ENCODE assay signal across 16 cellular contexts in the genomic region with DNA sequence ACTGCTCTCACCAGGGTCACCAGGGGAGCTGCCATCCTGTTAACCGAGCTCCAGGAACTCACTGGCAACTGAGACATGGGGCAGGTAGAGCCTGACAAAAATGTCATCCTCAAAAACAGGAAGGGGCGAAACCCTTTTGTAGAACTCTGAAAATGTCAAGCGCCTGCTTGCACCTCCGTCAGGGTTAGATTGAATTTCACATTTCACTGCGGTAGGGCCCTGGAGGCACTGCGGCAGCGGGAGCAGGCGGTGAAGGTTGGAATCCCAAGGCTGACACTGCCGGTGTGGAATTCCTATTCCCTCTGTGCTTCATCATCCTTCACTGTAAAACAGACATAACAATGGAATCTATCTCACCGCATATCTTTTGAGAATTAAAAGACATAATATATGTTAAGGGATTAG.
A peak's percentile ranks its signal among the peaks of the same experiment; 100 is the strongest.
DNase-seq lines count a peak whose midpoint lies in the region; ATAC-seq, FAIRE-seq and TF ChIP-seq lines count a peak whose summit lies in the region.
"Had no signal": no experiment of that assay in that cellular context is flagged by ENCODE, and none has a peak within 500 bp of the region (broad histone marks: within the 10 kb centered on the region; RNA-seq: fewer than 3 reads in every experiment).

No MANE protein-coding gene starts in this region.

- no TSS peak for BruUV-seq in mammary epithelial cell (replicated peaks; lab: Mats Ljungman, UMichigan)

- H3K9me3 Mint-ChIP-seq in mesothelial cell of epicardium = no peaks in the 10 kb centered on the region
- H3K9me3 Mint-ChIP-seq: CD8-positive, alpha-beta T cell; T-cell; type B pancreatic cell had no signal

- no peak overlapping the region for H3K4me3 Mint-ChIP-seq in mesothelial cell of epicardium
- H3K4me3 Mint-ChIP-seq: CD8-positive, alpha-beta T cell; type B pancreatic cell had no signal

- H3K79me2 ChIP-seq in mammary epithelial cell (ENCODE audit: insufficient read depth, low read length) = no peaks in the 10 kb centered on the region

- peak overlapping the region; percentile 13 for H3K27ac Mint-ChIP-seq in mesothelial cell of epicardium
- H3K27ac Mint-ChIP-seq: CD8-positive, alpha-beta T cell; type B pancreatic cell had no signal

- intact Hi-C loops in mammary epithelial cell (cut with micrococcal nuclease) (no loop called here), breast epithelium (cut with DNase I; ENCODE audit: low total_unique reads) (no loop called here)

- no peaks in the 10 kb centered on the region for H3K36me3 Mint-ChIP-seq in mesothelial cell of epicardium
- H3K36me3 Mint-ChIP-seq: CD8-positive, alpha-beta T cell; T-cell; type B pancreatic cell had no signal

- H3K9me3 ChIP-seq in mammary epithelial cell (replicated peaks; ENCODE audit: insufficient read depth, low read length) (peaks cover 3% of the 10 kb centered on the region), breast epithelium (no peaks in the 10 kb centered on the region)

- no peak for TF ChIP-seq POLR2A in breast epithelium (IDR thresholded peaks at IDR 0.05)
- TF ChIP-seq POLR2A in GM12892 (IDR thresholded peaks at IDR 0.05; ENCODE audit: low read depth, low read length) = no peak

- dilution Hi-C loops in mammary epithelial cell (cut with HindIII; ENCODE audit: low sequenced_read_pairs) = loop anchor here (5.0 kb wide), 1 partner anchor 79 kb away; no protein-coding TSS in a partner anchor

- H3K4me2 ChIP-seq in mammary epithelial cell (ENCODE audit: insufficient read depth, low read depth, low read length) = no peak overlapping the region

- no peaks in the 10 kb centered on the region for H3K36me3 ChIP-seq in mammary epithelial cell (ENCODE audit: insufficient read depth, low read length)
- H3K36me3 ChIP-seq in breast epithelium = no peaks in the 10 kb centered on the region

- H2AFZ ChIP-seq in mammary epithelial cell (ENCODE audit: low read depth, low read length) = peak overlapping the region; percentile 31

- H3K9ac ChIP-seq in mammary epithelial cell (ENCODE audit: insufficient read depth, low read length) = no peak overlapping the region

- H3K27ac ChIP-seq in mammary epithelial cell (ENCODE audit: insufficient read depth, low read depth, low read length) (no peak overlapping the region), breast epithelium (no peak overlapping the region)

- DNase-seq in mammary epithelial cell = no peak
- no peak for DNase-seq in breast epithelium (ENCODE audit: low spot score in 2 of 2)
- peak; percentile 84 for DNase-seq in choroid plexus epithelial cell (ENCODE audit: low read depth)
- no peak for DNase-seq in mesothelial cell of epicardium (ENCODE audit: low spot score in 2 of 2, unreplicated experiment in 2 of 2)
- DNase-seq in GM12892 (ENCODE audit: insufficient read length) = no peak
- DNase-seq in GM20000 (ENCODE audit: low spot score) = no peak
- DNase-seq in 8988T = no peak
- DNase-seq: activated CD8-positive, alpha-beta memory T cell treated with anti-CD3 and anti-CD28 coated beads, Interleukin-2, amount 50 U/mL, for 48 hours; activated naive CD4-positive, alpha-beta T cell treated with anti-CD3 and anti-CD28 coated beads, Interleukin-2, amount 50 U/mL, for 16 hours; CD8-positive, alpha-beta T cell; kidney; stimulated activated CD4-positive, alpha-beta T cell treated with anti-CD3 and anti-CD28 coated beads, Interleukin-4, amount 100 ng/mL, for 1 hour; T-cell had no signal

- no peak for ATAC-seq in GM21529 (IDR thresholded peaks at IDR 0.05; ENCODE audit: unreplicated experiment)
- ATAC-seq: CD8-positive, alpha-beta T cell had no signal

- H3K4me3 ChIP-seq in mammary epithelial cell (replicated peaks in 1 of 3; ENCODE audit: insufficient read depth in 1 of 3, low read depth in 2 of 3, low read length in 3 of 3) (no peak overlapping the region), breast epithelium (no peak overlapping the region), choroid plexus epithelial cell (ENCODE audit: low read depth, low read length) (no peak overlapping the region)

- in situ Hi-C loops in mammary epithelial cell (cut with MboI; ENCODE audit: low sequenced_read_pairs in 2 of 2) = no loop called here

- H3K4me1 Mint-ChIP-seq in mesothelial cell of epicardium = peaks cover 33% of the 10 kb centered on the region

- H3K27me3 ChIP-seq in mammary epithelial cell (ENCODE audit: insufficient read depth, low read length) (no peaks in the 10 kb centered on the region), breast epithelium (no peaks in the 10 kb centered on the region)

- WGBS in mammary epithelial cell (ENCODE audit: low coverage, missing lambda C conversion rate) = 66% methylated on average over 10 of the region's 10 CpGs

- H3K27me3 Mint-ChIP-seq in mesothelial cell of epicardium (ENCODE audit: low read depth) = peaks cover 78% of the 10 kb centered on the region

- H3K4me1 ChIP-seq in mammary epithelial cell (ENCODE audit: insufficient read depth, low read length) (peaks cover 16% of the 10 kb centered on the region), breast epithelium (no peaks in the 10 kb centered on the region)

- no peak for FAIRE-seq in GM12892 (lab: Jason Lieb, UNC)
- FAIRE-seq: G401.6, kidney had no signal

- CTCF ChIA-PET in mammary epithelial cell (lab: Charles Lee; ENCODE audit: low non-redundant PET) = no interaction called here

- H4K20me1 ChIP-seq in mammary epithelial cell (ENCODE audit: insufficient read depth, low read length) = no peaks in the 10 kb centered on the region

- TF ChIP-seq CTCF in mammary epithelial cell (conservative IDR thresholded peaks at IDR 0.05 in 1 of 2, IDR thresholded peaks at IDR 0.05 in 1 of 2; ENCODE audit: extremely low read depth in 1 of 2, insufficient read depth in 1 of 2, low read depth in 1 of 2, low read length in 2 of 2) = no peak
- no peak for TF ChIP-seq CTCF in breast epithelium (IDR thresholded peaks at IDR 0.05)
- TF ChIP-seq CTCF in choroid plexus epithelial cell (conservative IDR thresholded peaks at IDR 0.05; ENCODE audit: low read depth, low read length) = no peak
- no peak for TF ChIP-seq CTCF in mesothelial cell of epicardium (IDR thresholded peaks at IDR 0.05; ENCODE audit: unreplicated experiment)
- TF ChIP-seq CTCF in GM20000 (IDR thresholded peaks at IDR 0.05; ENCODE audit: extremely low read depth, missing control alignments) = no peak
